Comparison of ENCODE assay signal across 3 cellular contexts in genomic region chr13:99470027-99470426, GRCh38.
TF ChIP-seq lines count a peak whose summit lies in the region.

No MANE protein-coding gene starts in this region.

TF ChIP-seq in HepG2, 621 proteins besides CTCF, POLR2A, EP300 and RAD21:
- peak; percentile 18 to 33; a peak in 2 of 4 replicates for TF ChIP-seq MAFK (conservative IDR thresholded peaks at IDR 0.05 in 1 of 2, IDR thresholded peaks at IDR 0.05 in 1 of 2; ENCODE audit: low read length in 2 of 2)
- TF ChIP-seq JDP2 (CRISPR knock-in tag; IDR thresholded peaks at IDR 0.05; ENCODE audit: borderline replicate concordance) = no peak

TF ChIP-seq in GM23338, 12 proteins besides CTCF, POLR2A, EP300 and RAD21:
- TF ChIP-seq EZH2phosphoT487 (IDR thresholded peaks at IDR 0.05; ENCODE audit: unreplicated experiment) = no peak
- TF ChIP-seq NANOG (IDR thresholded peaks at IDR 0.05; ENCODE audit: borderline replicate concordance) = no peak
- TF ChIP-seq ZNF331 (CRISPR knock-in tag; IDR thresholded peaks at IDR 0.05; ENCODE audit: low read depth) = no peak
- no peak for TF ChIP-seq ZNF462 (CRISPR knock-in tag; IDR thresholded peaks at IDR 0.05)
- TF ChIP-seq POLR2AphosphoS5 (IDR thresholded peaks at IDR 0.05; ENCODE audit: low read depth) = no peak
- TF ChIP-seq EZH2 (IDR thresholded peaks at IDR 0.05; ENCODE audit: low read depth, unreplicated experiment) = no peak
- TF ChIP-seq ETS1 (IDR thresholded peaks at IDR 0.05) = no peak
- no peak for TF ChIP-seq ZNF114 (CRISPR knock-in tag; IDR thresholded peaks at IDR 0.05)
- TF ChIP-seq STAT1 (IDR thresholded peaks at IDR 0.05; ENCODE audit: unreplicated experiment) = no peak
- TF ChIP-seq REST (IDR thresholded peaks at IDR 0.05; ENCODE audit: unreplicated experiment) = no peak
- no peak for TF ChIP-seq CREB1 (CRISPR knock-in tag; IDR thresholded peaks at IDR 0.05; ENCODE audit: low read depth)

TF ChIP-seq in K562, 482 proteins besides CTCF, POLR2A, EP300 and RAD21:
- no peak for TF ChIP-seq STAT5A (IDR thresholded peaks at IDR 0.05; ENCODE audit: borderline replicate concordance, low read length)
- TF ChIP-seq ZNF133 (CRISPR knock-in tag; IDR thresholded peaks at IDR 0.05) = no peak
- peak; percentile 68; the same call in 1 of the 2 replicates for TF ChIP-seq C11orf30 (IDR thresholded peaks at IDR 0.05; ENCODE audit: low read depth)
- TF ChIP-seq ETS1 (conservative IDR thresholded peaks at IDR 0.05; ENCODE audit: control insufficient read depth, low read depth, low read length) = no peak
- no peak for TF ChIP-seq GATA2 (CRISPR knock-in tag; IDR thresholded peaks at IDR 0.05)
- no peak for TF ChIP-seq IRF1 (CRISPR knock-in tag; IDR thresholded peaks at IDR 0.05; ENCODE audit: borderline replicate concordance)
- TF ChIP-seq ZNF316 (IDR thresholded peaks at IDR 0.05) = peak; percentile 79
- TF ChIP-seq HLTF (IDR thresholded peaks at IDR 0.05) = no peak
- TF ChIP-seq ETV6 (IDR thresholded peaks at IDR 0.05; ENCODE audit: borderline replicate concordance in 1 of 2, low read depth in 2 of 2, low read length in 1 of 2) = no peak
- no peak for TF ChIP-seq ETV6 (CRISPR knock-in tag; IDR thresholded peaks at IDR 0.05; ENCODE audit: borderline replicate concordance)
- no peak for TF ChIP-seq PML (IDR thresholded peaks at IDR 0.05; ENCODE audit: low read length)
- TF ChIP-seq REST (CRISPR knock-in tag; IDR thresholded peaks at IDR 0.05; ENCODE audit: low read depth) = no peak
- no peak for TF ChIP-seq BHLHE40 (IDR thresholded peaks at IDR 0.05; ENCODE audit: low read length)
- TF ChIP-seq ZNF431 (CRISPR knock-in tag; IDR thresholded peaks at IDR 0.05) = no peak
- peak; percentile 44; the same call in 1 of the 2 replicates for TF ChIP-seq MAFG (tag; conservative IDR thresholded peaks at IDR 0.05)
- TF ChIP-seq NFE2 (IDR thresholded peaks at IDR 0.05; ENCODE audit: low read depth) = no peak
- TF ChIP-seq SP2 (IDR thresholded peaks at IDR 0.05; ENCODE audit: extremely low read depth, low read depth, low read length, poor library complexity, severe bottlenecking) = no peak
- no peak for TF ChIP-seq RBM17 (IDR thresholded peaks at IDR 0.05; ENCODE audit: borderline replicate concordance, low read depth, low read length)
- no peak for TF ChIP-seq HNRNPH1 (optimal IDR thresholded peaks at IDR 0.05; ENCODE audit: low read depth, low read length)
- no peak for TF ChIP-seq ZNF24 (IDR thresholded peaks at IDR 0.05)
- no peak for TF ChIP-seq DMBX1 (CRISPR knock-in tag; IDR thresholded peaks at IDR 0.05; ENCODE audit: borderline replicate concordance)
- no peak for TF ChIP-seq FOXK2 (conservative IDR thresholded peaks at IDR 0.05 in 1 of 2, IDR thresholded peaks at IDR 0.05 in 1 of 2; ENCODE audit: low read depth in 2 of 2)
- TF ChIP-seq ZNF512 (tag; IDR thresholded peaks at IDR 0.05) = no peak
- no peak for TF ChIP-seq ZNF655 (CRISPR knock-in tag; IDR thresholded peaks at IDR 0.05)
- TF ChIP-seq HSF4 (CRISPR knock-in tag; IDR thresholded peaks at IDR 0.05; ENCODE audit: borderline replicate concordance) = no peak
- no peak for TF ChIP-seq XRCC4 (IDR thresholded peaks at IDR 0.05; ENCODE audit: extremely low read depth, insufficient read depth, insufficient read length)
